In the genomic region with DNA sequence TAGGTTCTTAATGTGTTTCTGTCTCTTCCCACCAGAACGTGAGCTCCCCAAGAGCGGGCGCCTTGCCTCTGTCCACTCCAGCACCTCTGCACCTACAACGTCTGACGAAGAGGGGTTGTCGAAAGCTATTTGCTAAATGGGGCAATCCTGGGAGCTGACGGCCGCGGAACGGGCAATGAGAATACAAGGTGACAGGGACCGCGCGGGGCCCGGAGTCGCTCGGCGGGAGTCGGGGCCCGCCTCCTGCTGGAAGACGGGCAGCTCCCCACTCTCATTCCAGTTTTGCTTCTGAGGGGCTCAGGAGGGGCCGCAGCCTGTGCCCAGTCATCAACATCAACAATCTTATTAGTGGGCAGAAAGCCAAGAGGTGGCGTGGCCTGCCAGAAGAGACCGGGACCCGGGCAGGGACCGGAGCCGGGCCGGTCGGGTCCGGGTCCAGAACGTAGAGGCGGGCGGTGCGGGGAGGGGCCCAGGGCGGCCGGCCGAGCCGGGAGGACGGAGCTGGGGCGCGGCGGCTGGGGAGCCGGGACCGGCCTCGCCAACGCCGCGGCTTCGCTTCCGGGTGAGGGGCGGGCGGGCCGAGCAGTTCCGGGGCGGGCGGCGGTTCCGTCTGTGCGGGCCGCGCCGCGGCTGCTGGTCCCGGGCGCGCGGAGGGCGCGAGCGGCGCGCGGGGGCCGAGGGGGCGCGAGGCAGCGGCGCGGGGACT, we compare ENCODE assay signal across 8 cellular contexts. TPM values are rescaled to one million over a fixed set of nuclear protein-coding genes. Genes with fewer than 3 reads are reported as not detected.
DNase-seq lines count a peak whose midpoint lies in the region; ATAC-seq and TF ChIP-seq lines count a peak whose summit lies in the region.

TSS of gene MOSMO (plus strand) at position 603 of the 706 bp plus-strand sequence. CDS start 191 bp downstream, outside the sequence.

- H3K9me3 ChIP-seq in RWPE2 (ENCODE audit: severe bottlenecking) (no peaks in the 10 kb centered on the region), neutrophil (no peaks in the 10 kb centered on the region)

- H3K4me1 ChIP-seq in RWPE2 (ENCODE audit: insufficient read depth, poor library complexity, severe bottlenecking) (peaks cover 31% of the 10 kb centered on the region), neutrophil (ENCODE audit: control insufficient read depth in 1 of 2, insufficient read depth in 1 of 2, low read depth in 1 of 2, low read length in 1 of 2) (peaks cover 19 to 21% of the 10 kb centered on the region in 2 experiments)

- H3K27me3 ChIP-seq in RWPE2 (ENCODE audit: insufficient read depth, poor library complexity, severe bottlenecking) (no peaks in the 10 kb centered on the region), neutrophil (peaks cover 51% of the 10 kb centered on the region)

- TF ChIP-seq CTCF in RWPE2 (IDR thresholded peaks at IDR 0.05; ENCODE audit: poor library complexity, severe bottlenecking): no peak
- TF ChIP-seq CTCF in neutrophil (IDR thresholded peaks at IDR 0.05): no peak
- no peak for TF ChIP-seq CTCF in subcutaneous adipose tissue (IDR thresholded peaks at IDR 0.05; ENCODE audit: low read depth)

- H3K36me3 ChIP-seq in RWPE2 (ENCODE audit: low read depth) (peaks cover 7% of the 10 kb centered on the region; the same call in 1 of the 2 replicates), neutrophil (no peaks in the 10 kb centered on the region)

- H3K4me3 ChIP-seq in RWPE2 (ENCODE audit: severe bottlenecking) (peak within 1 kb of the TSS; percentile 96), neutrophil (ENCODE audit: low read depth in 1 of 2, low read length in 1 of 2) (peak within 1 kb of the TSS; percentile 84 to 89)

- DNase-seq in NCI-H345 (lab: John Stamatoyannopoulos, UW): peak; percentile 43
- no peak for DNase-seq in NCI-H345 treated with DMSO at 0.1 percent for 48 hours (lab: John Stamatoyannopoulos, UW; ENCODE audit: unreplicated experiment)
- DNase-seq in RWPE2 (ENCODE audit: low spot score): no peak
- DNase-seq in activated naive CD4-positive, alpha-beta T cell (lab: John Stamatoyannopoulos, UW): peak; percentile 8 to 63 (median 39)
- peak; percentile 83 for DNase-seq in germinal center (ENCODE audit: low spot score)

- H3K27ac ChIP-seq in RWPE2 (ENCODE audit: poor library complexity, severe bottlenecking): peak within 1 kb of the TSS; percentile 66
- H3K27ac ChIP-seq in neutrophil: peak within 1 kb of the TSS; percentile 59

- ATAC-seq in HG03442 (IDR thresholded peaks at IDR 0.05; ENCODE audit: unreplicated experiment) (peak; percentile 56), RWPE2 (ENCODE audit: low read depth) (peak; percentile 87)

RNA-seq across cellular contexts. Expression of gene MOSMO, which starts in this region (rescaled TPM):
- total RNA-seq in subcutaneous adipose tissue: 10 to 100 TPM; 15.3 to 33.4 (median 23.8) TPM

Comparison
In these comparisons a context has a peak if more than half of its experiments do, and no peak if none do; other contexts are left out.
1. DNase-seq: peak in NCI-H345 (single experiment), activated naive CD4-positive, alpha-beta T cell (4 of 4) and germinal center (single experiment); none in NCI-H345 treated with DMSO at 0.1 percent for 48 hours (single experiment) and RWPE2 (single experiment).